ENCODE assay signal across 1 cellular context in genomic region chr19:39704181-39705044, GRCh38.
TF ChIP-seq lines count a peak whose summit lies in the region.

TSS of gene LGALS14 (plus strand) at chr19:39704481. CDS start at chr19:39704529, 48 bp downstream.

TF ChIP-seq in GM12878, 131 proteins besides CTCF, POLR2A, EP300 and RAD21 (continued from another document and continues in another):
- TF ChIP-seq ZBTB4 (CRISPR knock-in tag; IDR thresholded peaks at IDR 0.05) = no peak
- TF ChIP-seq YY1 (IDR thresholded peaks at IDR 0.05; ENCODE audit: low read depth, low read length) = no peak
- no peak for TF ChIP-seq SREBF2 (IDR thresholded peaks at IDR 0.05; ENCODE audit: low read length)
- TF ChIP-seq ZNF217 (IDR thresholded peaks at IDR 0.05) = no peak
- no peak for TF ChIP-seq NFXL1 (IDR thresholded peaks at IDR 0.05; ENCODE audit: borderline replicate concordance)
- TF ChIP-seq HCFC1 (IDR thresholded peaks at IDR 0.05; ENCODE audit: low read length) = no peak
- no peak for TF ChIP-seq CEBPB (IDR thresholded peaks at IDR 0.05; ENCODE audit: borderline replicate concordance in 1 of 2, low read depth in 2 of 2, low read length in 2 of 2)
- no peak for TF ChIP-seq ZBTB40 (IDR thresholded peaks at IDR 0.05; ENCODE audit: borderline replicate concordance)
- TF ChIP-seq SKIL (IDR thresholded peaks at IDR 0.05; ENCODE audit: low read depth, poor library complexity, severe bottlenecking) = peak; percentile 53
- no peak for TF ChIP-seq LARP7 (IDR thresholded peaks at IDR 0.05)
- TF ChIP-seq NFIC (IDR thresholded peaks at IDR 0.05; ENCODE audit: low read depth, low read length) = peak; percentile 62; the same call in 1 of the 2 replicates
- TF ChIP-seq SMC3 (IDR thresholded peaks at IDR 0.05; ENCODE audit: borderline replicate concordance, low read length) = no peak
- TF ChIP-seq BCLAF1 (IDR thresholded peaks at IDR 0.05) = no peak
- TF ChIP-seq FOXM1 (IDR thresholded peaks at IDR 0.05; ENCODE audit: low read depth, low read length) = 0 out of 2 replicates have a peak, but pooled peaks have one; percentile 26
- TF ChIP-seq NFYA (IDR thresholded peaks at IDR 0.05; ENCODE audit: borderline replicate concordance, low read depth, low read length) = no peak
- peak; percentile 82 for TF ChIP-seq ATF2 (IDR thresholded peaks at IDR 0.05; ENCODE audit: low read length)
- no peak for TF ChIP-seq STAT3 (IDR thresholded peaks at IDR 0.05; ENCODE audit: low read depth, low read length)
- no peak for TF ChIP-seq ETV6 (conservative IDR thresholded peaks at IDR 0.05 in 1 of 2, IDR thresholded peaks at IDR 0.05 in 1 of 2; ENCODE audit: borderline replicate concordance in 1 of 2, low read depth in 1 of 2)
- TF ChIP-seq REST (IDR thresholded peaks at IDR 0.05; ENCODE audit: low read depth, low read length) = no peak
- TF ChIP-seq ATF3 (IDR thresholded peaks at IDR 0.05; ENCODE audit: borderline replicate concordance, extremely low read depth, low read depth, low read length) = no peak
- no peak for TF ChIP-seq BMI1 (IDR thresholded peaks at IDR 0.05; ENCODE audit: borderline replicate concordance)
- 0 out of 3 replicates have a peak, but pooled peaks have one; percentile 6 for TF ChIP-seq POU2F2 (IDR thresholded peaks at IDR 0.05; ENCODE audit: borderline replicate concordance, low read depth, low read length)
- no peak for TF ChIP-seq TCF12 (IDR thresholded peaks at IDR 0.05; ENCODE audit: low read depth, low read length)
- TF ChIP-seq YBX1 (IDR thresholded peaks at IDR 0.05) = no peak
- no peak for TF ChIP-seq RFX5 (IDR thresholded peaks at IDR 0.05; ENCODE audit: low read depth, low read length)
- TF ChIP-seq TCF7 (IDR thresholded peaks at IDR 0.05; ENCODE audit: borderline replicate concordance) = no peak
- no peak for TF ChIP-seq WRNIP1 (IDR thresholded peaks at IDR 0.05; ENCODE audit: borderline replicate concordance, low read depth, low read length)
- 0 out of 2 replicates have a peak, but pooled peaks have one; percentile 31 for TF ChIP-seq TCF3 (IDR thresholded peaks at IDR 0.05; ENCODE audit: borderline replicate concordance, insufficient read depth, low read depth, low read length)
- TF ChIP-seq ZSCAN29 (IDR thresholded peaks at IDR 0.05) = no peak
- TF ChIP-seq CHD4 (IDR thresholded peaks at IDR 0.05) = no peak
- no peak for TF ChIP-seq IRF3 (IDR thresholded peaks at IDR 0.05)
- TF ChIP-seq CREM (IDR thresholded peaks at IDR 0.05; ENCODE audit: low read depth) = no peak
- 0 out of 2 replicates have a peak, but pooled peaks have one; percentile 9 for TF ChIP-seq TAF1 (IDR thresholded peaks at IDR 0.05; ENCODE audit: borderline replicate concordance, low read depth, low read length)
- TF ChIP-seq MTA3 (IDR thresholded peaks at IDR 0.05; ENCODE audit: borderline replicate concordance, low read length) = no peak
- peak; percentile 45; the same call in 1 of the 2 replicates for TF ChIP-seq MTA2 (IDR thresholded peaks at IDR 0.05; ENCODE audit: low read depth)
- TF ChIP-seq ZNF384 (IDR thresholded peaks at IDR 0.05; ENCODE audit: borderline replicate concordance, low read depth, low read length) = no peak
- no peak for TF ChIP-seq FOS (IDR thresholded peaks at IDR 0.05; ENCODE audit: borderline replicate concordance, extremely low read depth, insufficient read length)
- TF ChIP-seq NR2C1 (IDR thresholded peaks at IDR 0.05) = no peak
- no peak for TF ChIP-seq POLR2AphosphoS2 (IDR thresholded peaks at IDR 0.05; ENCODE audit: low read depth, low read length)
- no peak for TF ChIP-seq RBBP5 (conservative IDR thresholded peaks at IDR 0.05)
- TF ChIP-seq EZH2 (IDR thresholded peaks at IDR 0.05; ENCODE audit: borderline replicate concordance, control insufficient read depth, low read depth, low read length) = no peak
- TF ChIP-seq GATAD2B (conservative IDR thresholded peaks at IDR 0.05; ENCODE audit: low read depth) = 0 out of 2 replicates have a peak, but pooled peaks have one; percentile 36
- no peak for TF ChIP-seq PML (IDR thresholded peaks at IDR 0.05; ENCODE audit: low read length)
